Comparison of ENCODE assay signal across 10 cellular contexts in the genomic region with DNA sequence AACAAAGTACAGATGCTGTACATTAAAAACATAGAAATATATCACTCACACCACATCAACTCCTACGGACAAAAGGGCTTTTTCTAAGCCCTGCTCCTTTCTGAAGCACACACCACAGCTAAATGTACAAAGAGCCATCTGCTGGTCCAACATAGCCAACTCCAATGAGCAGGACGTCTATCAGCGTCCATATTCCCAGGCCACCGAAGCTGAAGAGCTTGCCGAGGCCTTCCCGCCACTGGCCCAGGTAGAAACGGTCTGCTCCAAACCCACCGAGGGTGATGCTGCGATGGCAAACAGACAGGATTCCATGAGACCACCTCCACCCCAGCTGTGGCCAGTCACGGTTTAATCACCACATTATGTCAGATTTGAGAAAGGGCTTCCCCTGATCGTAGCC. TPM values are rescaled to one million over a fixed set of nuclear protein-coding genes. Genes with fewer than 3 reads are reported as not detected.
DNase-seq lines count a peak whose midpoint lies in the region; ATAC-seq, FAIRE-seq and TF ChIP-seq lines count a peak whose summit lies in the region.
"Had no signal": no experiment of that assay in that cellular context is flagged by ENCODE, and none has a peak within 500 bp of the region (broad histone marks: within the 10 kb centered on the region; RNA-seq: fewer than 3 reads in every experiment).

No MANE protein-coding gene starts in this region.

- CTCF ChIA-PET in naive thymus-derived CD4-positive, alpha-beta T cell (lab: Charles Lee): interaction anchor here (0.5 to 2.7 kb wide), 9 partner anchors 9 to 1717 kb away, joined by 3 to 16 read pairs (median 3); a partner anchor contains a TSS

- no peak overlapping the region for H3K4me3 ChIP-seq in naive thymus-derived CD4-positive, alpha-beta T cell (ENCODE audit: low read length)
- H3K4me3 ChIP-seq in pancreas: no peak overlapping the region

- DNase-seq in CD14-positive monocyte (ENCODE audit: low spot score) (no peak), NAMALWA (ENCODE audit: low spot score) (peak; percentile 36), pancreas (no peak), AG20443 (ENCODE audit: low spot score) (no peak), NCI-H748 treated with DMSO at 0.1 percent for 48 hours (lab: John Stamatoyannopoulos, UW) (no peak)
- no peak for DNase-seq in naive thymus-derived CD4-positive, alpha-beta T cell

- peak overlapping the region in 1 of 2 donors; percentile 71 for H3K4me3 Mint-ChIP-seq in CD14-positive monocyte
- peak overlapping the region in 2 of 10 donors; percentile 7 to 26 for H3K4me3 Mint-ChIP-seq in naive thymus-derived CD4-positive, alpha-beta T cell

- POLR2A ChIA-PET in naive thymus-derived CD4-positive, alpha-beta T cell (lab: Charles Lee): interaction anchor here (1.0 to 4.9 kb wide), 4 partner anchors 10 to 349 kb away, joined by 3 to 24 read pairs (median 7); a partner anchor contains a TSS

- H3K9me3 Mint-ChIP-seq in CD14-positive monocyte: peaks cover 0 to 7% (median 0%) of the 10 kb centered on the region in 7 donors
- H3K9me3 Mint-ChIP-seq in naive thymus-derived CD4-positive, alpha-beta T cell: no peaks in the 10 kb centered on the region

- no peaks in the 10 kb centered on the region for H3K27me3 Mint-ChIP-seq in CD14-positive monocyte (ENCODE audit: low read depth in 3 of 3)
- no peaks in the 10 kb centered on the region for H3K27me3 Mint-ChIP-seq in naive thymus-derived CD4-positive, alpha-beta T cell

- ATAC-seq in naive thymus-derived CD4-positive, alpha-beta T cell: no peak
- ATAC-seq in activated CD4-positive, CD25-positive, alpha-beta regulatory T cell treated with anti-CD3 and anti-CD28 coated beads, Interleukin-2, amount 50 U/mL, for 24 hours: no peak
- ATAC-seq in pancreas: no peak

- H3K4me1 Mint-ChIP-seq in CD14-positive monocyte: peaks cover 36% of the 10 kb centered on the region
- peaks cover 18 to 45% (median 27%) of the 10 kb centered on the region in 7 donors for H3K4me1 Mint-ChIP-seq in naive thymus-derived CD4-positive, alpha-beta T cell

- no peak for TF ChIP-seq CTCF in CD14-positive monocyte (IDR thresholded peaks at IDR 0.05)
- no peak for TF ChIP-seq CTCF in pancreas (IDR thresholded peaks at IDR 0.05)

- H3K27ac ChIP-seq in cingulate gyrus (ENCODE audit: low read depth, low read length): peak overlapping the region; percentile 84
- peak overlapping the region; percentile 52 for H3K27ac ChIP-seq in naive thymus-derived CD4-positive, alpha-beta T cell (ENCODE audit: low read depth, low read length)
- no peak overlapping the region for H3K27ac ChIP-seq in pancreas

- FAIRE-seq in pancreas (lab: Jason Lieb, UNC): no peak
- FAIRE-seq: frontal cortex, TTC549 had no signal

- WGBS in pancreas, 2 donors: 70% methylated on average over 10 to 11 of the region's 11 CpGs

- H3K27ac Mint-ChIP-seq in CD14-positive monocyte: peak overlapping the region; percentile 99 to 100 (median 99)
- peak overlapping the region; percentile 41 to 90 (median 79) for H3K27ac Mint-ChIP-seq in naive thymus-derived CD4-positive, alpha-beta T cell

- no peaks in the 10 kb centered on the region for H3K9me3 ChIP-seq in naive thymus-derived CD4-positive, alpha-beta T cell (ENCODE audit: control insufficient read depth in 2 of 3, low read length in 3 of 3)
- no peaks in the 10 kb centered on the region for H3K9me3 ChIP-seq in pancreas

- intact Hi-C loops in CD14-positive monocyte (cut with micrococcal nuclease): loop anchor here in 1 of 2 donors (10.0 kb wide), 1 partner anchor 628 kb away; no protein-coding TSS in a partner anchor
- intact Hi-C loops in naive thymus-derived CD4-positive, alpha-beta T cell (cut with micrococcal nuclease): loop anchor here in 1 of 2 donors (5.0 kb wide), 1 partner anchor 140 kb away; no protein-coding TSS in a partner anchor
- intact Hi-C loops in pancreas (cut with DNase I): loop anchor here in 1 of 3 donors (10.0 kb wide), 1 partner anchor 338 kb away; no protein-coding TSS in a partner anchor

- H3K27me3 ChIP-seq in naive thymus-derived CD4-positive, alpha-beta T cell (ENCODE audit: control insufficient read depth in 2 of 2, insufficient read depth in 2 of 2, low read length in 2 of 2): no peaks in the 10 kb centered on the region
- H3K27me3 ChIP-seq in pancreas: no peaks in the 10 kb centered on the region

- peaks cover 58 to 68% of the 10 kb centered on the region in 2 donors for H3K36me3 Mint-ChIP-seq in CD14-positive monocyte
- peaks cover 4 to 45% (median 25%) of the 10 kb centered on the region in 5 donors for H3K36me3 Mint-ChIP-seq in naive thymus-derived CD4-positive, alpha-beta T cell

- peaks cover 10 to 19% of the 10 kb centered on the region in 2 donors for H3K4me1 ChIP-seq in naive thymus-derived CD4-positive, alpha-beta T cell (ENCODE audit: control insufficient read depth in 2 of 2, insufficient read depth in 2 of 2, low read length in 2 of 2)
- H3K4me1 ChIP-seq in pancreas: no peaks in the 10 kb centered on the region

- peaks cover 12 to 64% (median 21%) of the 10 kb centered on the region in 3 experiments for H3K36me3 ChIP-seq in naive thymus-derived CD4-positive, alpha-beta T cell (ENCODE audit: control insufficient read depth in 2 of 3, insufficient read depth in 3 of 3, low read length in 3 of 3)
- peaks cover 0 to 41% (median 10%) of the 10 kb centered on the region in 3 donors for H3K36me3 ChIP-seq in pancreas

RNA-seq across cellular contexts. Expression of a gene that starts 9.8 kb away (rescaled TPM):
- 10 to 100 TPM; 22.9 to 26.5 TPM for polyA plus RNA-seq in CD14-positive monocyte
- 100 to 1,000 TPM in 1 of 5 experiments, 10 to 100 TPM in 4; 54.4 to 105 (median 87.9) TPM for total RNA-seq in naive thymus-derived CD4-positive, alpha-beta T cell
- polyA plus RNA-seq in naive thymus-derived CD4-positive, alpha-beta T cell: 10 to 100 TPM; 42.8 to 49.2 TPM
- 10 to 100 TPM; 16.0 to 33.5 (median 18.4) TPM for total RNA-seq in pancreas
- polyA plus RNA-seq in pancreas: 10 to 100 TPM; 20.5 to 42.8 TPM

Comparison
In these comparisons a context has a peak if more than half of its experiments do, and no peak if none do; other contexts are left out.
1. H3K27ac ChIP-seq: peak in cingulate gyrus (single experiment) and naive thymus-derived CD4-positive, alpha-beta T cell (single experiment); none in pancreas (0 of 4).